ENCODE assay signal across 25 cellular contexts in genomic region chr22:30559889-30560288, GRCh38. TPM values are rescaled to one million over a fixed set of nuclear protein-coding genes. Genes with fewer than 3 reads are reported as not detected.
"Had no signal": no experiment of that assay in that cellular context is flagged by ENCODE, and none has a peak within 500 bp of the region (broad histone marks: within the 10 kb centered on the region; RNA-seq: fewer than 3 reads in every experiment).

No MANE protein-coding gene starts in this region.

- DNase-seq: activated CD4-positive, alpha-beta T cell treated with anti-CD3 and anti-CD28 coated beads, Interleukin-2, amount 50 U/mL, for 4 hours; activated CD4-positive, CD25-positive, alpha-beta regulatory T cell treated with anti-CD3 and anti-CD28 coated beads, Interleukin-2, amount 50 U/mL, for 72 hours; activated CD8-positive, alpha-beta memory T cell treated with anti-CD3 and anti-CD28 coated beads, Interleukin-2, amount 50 U/mL, for 48 hours; activated CD8-positive, alpha-beta T cell treated with anti-CD3 and anti-CD28 coated beads, Interleukin-2, amount 10 ng/mL, durations not matched to agents 7 days and 5 days; activated naive CD4-positive, alpha-beta T cell treated with anti-CD3 and anti-CD28 coated beads, Interleukin-2, amount 50 U/mL, for 16 hours; activated naive CD8-positive, alpha-beta T cell treated with anti-CD3 and anti-CD28 coated beads, Interleukin-2, amount 10 ng/mL, durations not matched to agents 7 days and 5 days; activated T-cell treated with anti-CD3 and anti-CD28 coated beads, Interleukin-2, amount 50 U/mL, for 1 hour; adrenal gland; anterior cingulate cortex; KBM-7; NCI-H1092 treated with DMSO at 0.1 percent for 48 hours; NCI-H1417 treated with DMSO at 0.1 percent for 48 hours; NCI-H1694; NCI-H2029; NCI-H2107; NCI-H2171 treated with DMSO at 0.1 percent for 48 hours; NCI-H226; NCI-H526 treated with DMSO at 0.1 percent for 48 hours; NK-92 treated with Interleukin-12 subunit alpha and Interleukin-12 subunit beta, amount 100 ng/mL, for 24 hours; SHP77 had no signal

- H3K4me3 ChIP-seq: adrenal gland had no signal

- H3K27me3 Mint-ChIP-seq: activated naive CD8-positive, alpha-beta T cell treated with anti-CD3 and anti-CD28 coated beads, Interleukin-2, amount 10 ng/mL, durations not matched to agents 7 days and 5 days had no signal

- H3K9me3 Mint-ChIP-seq: activated naive CD8-positive, alpha-beta T cell treated with anti-CD3 and anti-CD28 coated beads, Interleukin-2, amount 10 ng/mL, durations not matched to agents 7 days and 5 days; T-helper 1 cell treated with Interleukin-12 subunit alpha and Interleukin-12 subunit beta and Interleukin-4 antibody, amounts not matched to agents 30 μg/mL and 1 μg/mL, for 36 hours had no signal

- ATAC-seq: activated CD8-positive, alpha-beta T cell treated with anti-CD3 and anti-CD28 coated beads, Interleukin-2, amount 10 ng/mL, durations not matched to agents 7 days and 5 days; PC-3 had no signal

- H3K36me3 Mint-ChIP-seq: activated naive CD8-positive, alpha-beta T cell treated with anti-CD3 and anti-CD28 coated beads, Interleukin-2, amount 10 ng/mL, durations not matched to agents 7 days and 5 days had no signal

- H3K4me3 Mint-ChIP-seq: activated CD8-positive, alpha-beta T cell treated with anti-CD3 and anti-CD28 coated beads, Interleukin-2, amount 10 ng/mL, durations not matched to agents 7 days and 5 days; activated naive CD8-positive, alpha-beta T cell treated with anti-CD3 and anti-CD28 coated beads, Interleukin-2, amount 10 ng/mL, durations not matched to agents 7 days and 5 days; T-helper 1 cell treated with Interleukin-12 subunit alpha and Interleukin-12 subunit beta and Interleukin-4 antibody, amounts not matched to agents 30 μg/mL and 1 μg/mL, for 36 hours had no signal

- H3K27ac Mint-ChIP-seq: activated CD8-positive, alpha-beta T cell treated with anti-CD3 and anti-CD28 coated beads, Interleukin-2, amount 10 ng/mL, durations not matched to agents 7 days and 5 days; activated naive CD8-positive, alpha-beta T cell treated with anti-CD3 and anti-CD28 coated beads, Interleukin-2, amount 10 ng/mL, durations not matched to agents 7 days and 5 days; T-helper 1 cell treated with Interleukin-12 subunit alpha and Interleukin-12 subunit beta and Interleukin-4 antibody, amounts not matched to agents 30 μg/mL and 1 μg/mL, for 36 hours had no signal

- H3K4me1 Mint-ChIP-seq: activated naive CD8-positive, alpha-beta T cell treated with anti-CD3 and anti-CD28 coated beads, Interleukin-2, amount 10 ng/mL, durations not matched to agents 7 days and 5 days had no signal

RNA-seq across cellular contexts. Expression of gene SEC14L6, which starts 13.3 kb away (rescaled TPM):
- total RNA-seq: activated CD8-positive, alpha-beta T cell treated with anti-CD3 and anti-CD28 coated beads, Interleukin-2, amount 10 ng/mL, durations not matched to agents 7 days and 5 days; M059J; NCI-H460; PC-3; SK-MEL-5 had no signal

RNA-seq across cellular contexts. Expression of gene GAL3ST1, which starts 14.6 kb away (rescaled TPM):
- total RNA-seq: activated CD8-positive, alpha-beta T cell treated with anti-CD3 and anti-CD28 coated beads, Interleukin-2, amount 10 ng/mL, durations not matched to agents 7 days and 5 days; M059J; PC-3 had no signal

RNA-seq across cellular contexts. Expression of gene SEC14L4, which starts 54.4 kb away (rescaled TPM):
- total RNA-seq: activated CD8-positive, alpha-beta T cell treated with anti-CD3 and anti-CD28 coated beads, Interleukin-2, amount 10 ng/mL, durations not matched to agents 7 days and 5 days; activated naive CD8-positive, alpha-beta T cell treated with anti-CD3 and anti-CD28 coated beads, Interleukin-2, amount 10 ng/mL, durations not matched to agents 7 days and 5 days; M059J had no signal
